8 cellular contexts compared by ENCODE assay signal in genomic region chr15:99105516-99106341, GRCh38. TPM values are rescaled to one million over a fixed set of nuclear protein-coding genes. Genes with fewer than 3 reads are reported as not detected.
DNase-seq lines count a peak whose midpoint lies in the region; ATAC-seq, FAIRE-seq and TF ChIP-seq lines count a peak whose summit lies in the region.

No MANE protein-coding gene starts in this region.

- DNase-seq in ACHN, result peak; percentile 58
- peak in 1 of 2 experiments; percentile 51 for DNase-seq in PC-9
- no peak for DNase-seq in K562 (ENCODE audit: extremely low read depth in 1 of 4, low spot score in 3 of 4)
- DNase-seq in islet precursor cell, result peak; percentile 89
- DNase-seq in NOMO-1 treated with dmso at 0.1 percent for 144 hours (lab: John Stamatoyannopoulos, UW; ENCODE audit: unreplicated experiment), result no peak

- H4K20me1 ChIP-seq in PC-9 (ENCODE audit: insufficient read depth) (no peaks in the 10 kb centered on the region), K562 (replicated peaks; ENCODE audit: control insufficient read depth, insufficient read depth, low read length) (no peaks in the 10 kb centered on the region)

- H2AFZ ChIP-seq in PC-9, result no peak overlapping the region
- no peak overlapping the region for H2AFZ ChIP-seq in K562 (ENCODE audit: low read depth, low read length)

- BruUV-seq in PC-9 (replicated peaks; lab: Mats Ljungman, UMichigan) (no TSS peak), K562 (replicated peaks; lab: Mats Ljungman, UMichigan) (no TSS peak)

- no peak for FAIRE-seq in K562 (lab: Jason Lieb, UNC)

- no peak for TF ChIP-seq RAD21 in K562 (CRISPR knock-in tag; conservative IDR thresholded peaks at IDR 0.05 in 1 of 2, IDR thresholded peaks at IDR 0.05 in 1 of 2)

- H3K9me1 ChIP-seq in K562 (ENCODE audit: control insufficient read depth, insufficient read depth, low read length), result no peaks in the 10 kb centered on the region

- in situ Hi-C loops in ACHN (cut with HindIII; ENCODE audit: low pct_ligation_motif_present, low pct_unique_long_range_greater_than_20kb, low sequenced_read_pairs) (loop anchor here (10.0 kb wide), 1 partner anchor 99 kb away; no protein-coding TSS in a partner anchor), K562 (cut with MboI) (no loop called here)

- intact Hi-C loops in PC-9 (cut with micrococcal nuclease; ENCODE audit: unreplicated experiment) (loop anchor here (1.0 to 10.0 kb wide), 2 partner anchors 19 to 629 kb away; partner anchors contain the start of gene LYSMD4), K562 (cut with micrococcal nuclease) (no loop called here)

- peak; percentile 24 for ATAC-seq in GM18519 (IDR thresholded peaks at IDR 0.05; ENCODE audit: low FRiP score, unreplicated experiment)
- ATAC-seq in HG03066 (IDR thresholded peaks at IDR 0.05; ENCODE audit: low read depth, unreplicated experiment), result peak; percentile 41
- ATAC-seq in K562, result no peak

- no peak overlapping the region; the same call in 1 of the 2 replicates for H3K4me3 ChIP-seq in PC-9
- no peak overlapping the region for H3K4me3 ChIP-seq in K562
- peak overlapping the region; percentile 76 to 93 (median 87) for H3K4me3 ChIP-seq in skeletal muscle tissue (ENCODE audit: low read length in 3 of 3)

- H3K79me2 ChIP-seq in PC-9 (ENCODE audit: low read depth), result no peaks in the 10 kb centered on the region
- H3K79me2 ChIP-seq in K562 (ENCODE audit: control insufficient read depth, insufficient read depth, low read length), result no peaks in the 10 kb centered on the region

- H3K4me1 ChIP-seq in PC-9 (replicated peaks; ENCODE audit: insufficient read depth), result no peaks in the 10 kb centered on the region
- peaks cover 0 to 12% of the 10 kb centered on the region in 2 experiments; a peak in 2 of 5 replicates for H3K4me1 ChIP-seq in K562 (replicated peaks in 1 of 2; ENCODE audit: control insufficient read depth in 2 of 2, insufficient read depth in 2 of 2, low read length in 2 of 2)
- H3K4me1 ChIP-seq in skeletal muscle tissue (ENCODE audit: control insufficient read depth in 3 of 3, insufficient read depth in 3 of 3, low read length in 3 of 3), result peaks cover 32 to 54% (median 34%) of the 10 kb centered on the region in 3 donors

- CTCF ChIA-PET in PC-9 (lab: Charles Lee) (interaction anchor here (0.6 to 1.3 kb wide), 4 partner anchors 25 to 212 kb away, joined by 3 to 9 read pairs (median 4); no protein-coding TSS in a partner anchor), K562 (lab: Yijun Ruan, JAX; ENCODE audit: low intra/inter-chr PET ratio) (interaction anchor here (0.6 to 2.8 kb wide), 2 partner anchors 107 to 1115 kb away, joined by 6 to 14 read pairs; no protein-coding TSS in a partner anchor)

- H3K27ac ChIP-seq in PC-9, result no peak overlapping the region
- no peak overlapping the region for H3K27ac ChIP-seq in K562 (ENCODE audit: extremely low read depth, low read depth, low read length)
- peak overlapping the region; percentile 93 for H3K27ac ChIP-seq in skeletal muscle tissue (ENCODE audit: low read depth, low read length)

- peak overlapping the region; percentile 86; the same call in 1 of the 2 replicates for H3K4me2 ChIP-seq in PC-9
- H3K4me2 ChIP-seq in K562 (ENCODE audit: insufficient read depth, low read length), result no peak overlapping the region

- TF ChIP-seq CTCF in PC-9 (conservative IDR thresholded peaks at IDR 0.05) (no peak), K562 (IDR thresholded peaks at IDR 0.05 in 2 of 3, conservative IDR thresholded peaks at IDR 0.05 in 1 of 3; ENCODE audit: insufficient read depth in 2 of 3, low read depth in 1 of 3, low read length in 3 of 3) (no peak)

- H3K9ac ChIP-seq in K562 (ENCODE audit: insufficient read depth in 1 of 2, low read depth in 2 of 2, low read length in 2 of 2), result no peak overlapping the region
- H3K9ac ChIP-seq in skeletal muscle tissue (ENCODE audit: low read depth in 1 of 3, low read length in 3 of 3), result peak overlapping the region; percentile 83 to 97 (median 93)

- no peak for TF ChIP-seq POLR2A in K562 (conservative IDR thresholded peaks at IDR 0.05)

- POLR2A ChIA-PET in PC-9 (lab: Charles Lee; ENCODE audit: unreplicated experiment), result interaction anchor here (0.6 kb wide), 1 partner anchor 146 kb away, joined by 3 read pairs; the partner anchor contains the start of gene LRRC28
- POLR2A ChIA-PET in K562 (lab: Yijun Ruan, JAX), result interaction anchor here (0.6 to 1.0 kb wide), 2 partner anchors 9 to 10 kb away, joined by 3 read pairs; no protein-coding TSS in a partner anchor

- 81% methylated on average over 24 of the region's 115 CpGs for WGBS in K562 (ENCODE audit: insufficient coverage, low coverage, missing lambda C conversion rate)

- no peak for TF ChIP-seq EP300 in K562 (IDR thresholded peaks at IDR 0.05; ENCODE audit: low read length)

- no peaks in the 10 kb centered on the region for H3F3A ChIP-seq in PC-9 (ENCODE audit: insufficient read depth, low read depth)

- H3K9me3 ChIP-seq in PC-9 (ENCODE audit: insufficient read depth, low read depth) (no peaks in the 10 kb centered on the region), K562 (replicated peaks; ENCODE audit: control insufficient read depth, insufficient read depth, low read depth, low read length) (no peaks in the 10 kb centered on the region), skeletal muscle tissue (ENCODE audit: control insufficient read depth in 3 of 3, low read length in 3 of 3) (no peaks in the 10 kb centered on the region)

- H3K27me3 ChIP-seq in PC-9 (ENCODE audit: insufficient read depth, low read depth) (0 out of 2 replicates have a peak, but pooled peaks cover 4% of the 10 kb centered on the region), K562 (ENCODE audit: control insufficient read depth in 2 of 2, insufficient read depth in 2 of 2, low read length in 2 of 2) (peaks cover 4 to 35% of the 10 kb centered on the region in 2 experiments; a peak in 3 of 5 replicates), skeletal muscle tissue (ENCODE audit: control insufficient read depth in 3 of 3, insufficient read depth in 3 of 3, low read length in 3 of 3) (peaks cover 0 to 7% (median 2%) of the 10 kb centered on the region in 3 donors)

- H3K9me2 ChIP-seq in PC-9 (ENCODE audit: insufficient read depth), result no peaks in the 10 kb centered on the region

- H3K36me3 ChIP-seq in PC-9 (ENCODE audit: low read depth), result no peaks in the 10 kb centered on the region
- no peaks in the 10 kb centered on the region for H3K36me3 ChIP-seq in K562 (ENCODE audit: control insufficient read depth, insufficient read depth, low read length)
- H3K36me3 ChIP-seq in skeletal muscle tissue (ENCODE audit: control insufficient read depth in 3 of 3, insufficient read depth in 3 of 3, low read length in 3 of 3), result peaks cover 0 to 8% (median 3%) of the 10 kb centered on the region in 3 donors

TF ChIP-seq in K562, 482 proteins besides CTCF, POLR2A, EP300 and RAD21 (continues in another document):
- TF ChIP-seq MTA1 (IDR thresholded peaks at IDR 0.05; ENCODE audit: borderline replicate concordance) (no peak), NR1H2 (CRISPR knock-in tag; IDR thresholded peaks at IDR 0.05) (no peak), ZNF274 (IDR thresholded peaks at IDR 0.05; ENCODE audit: borderline replicate concordance, low read depth, low read length) (no peak), TRIM28 (IDR thresholded peaks at IDR 0.05) (no peak), E2F6 (IDR thresholded peaks at IDR 0.05; ENCODE audit: borderline replicate concordance in 1 of 2, extremely low read depth in 1 of 2, insufficient read depth in 1 of 2, insufficient read length in 1 of 2, low read depth in 1 of 2, low read length in 1 of 2, poor library complexity in 1 of 2, severe bottlenecking in 1 of 2) (peak in 1 of 2 experiments; percentile 31), PYGO2 (tag; IDR thresholded peaks at IDR 0.05) (no peak), ZNF778 (CRISPR knock-in tag; IDR thresholded peaks at IDR 0.05) (no peak)

RNA-seq across cellular contexts. Expression of gene SYNM, which starts 0.8 kb away (rescaled TPM):
- total RNA-seq in PC-9 (2021) (2.2 and 2.4 TPM in 2 replicates), K562 (2014; rRNA removed) (0.09 and 0.12 TPM in 2 replicates), K562 (2014; rRNA removed; fragmentation: Illumina TruSeq; extraction: Trizol) (0.16 and 0.18 TPM in 2 replicates), K562 (2015; rRNA removed; fragmentation: Illumina TruSeq; extraction: Trizol) (0.30 and 0.33 TPM in 2 replicates), K562 (2021) (0.18 TPM in 2 replicates), skeletal muscle tissue (53.2 TPM)
- total RNA-seq in K562 (2011; cell fraction: chromatin; rRNA removed; ENCODE audit: low replicate concordance), result 0.11 and 0.16 TPM in 2 replicates
- 0.13 and 0.17 TPM in 2 replicates for total RNA-seq in K562 (2011; cell fraction: nucleolus; rRNA removed)
- 0.22 and 0.23 TPM in 2 replicates for total RNA-seq in K562 (2011; cell fraction: nucleoplasm; rRNA removed)
- polyA plus RNA-seq in K562 (2011; rRNA removed) (0.08 TPM in 1 of 2 replicates, not detected in the other), K562 (2014; fragmentation: Illumina TruSeq; extraction: Trizol) (0.13 and 0.21 TPM in 2 replicates), K562 (2014; fragmentation: Nextera tagmentation; extraction: Ambion mirVana) (under 1 TPM; 0.01 TPM), K562 (2014; rRNA removed) (0.18 and 0.42 TPM in 2 replicates)
- 0.01 and 0.06 TPM in 2 replicates for polyA plus RNA-seq in K562 (2011; cell fraction: cytosol; rRNA removed)
- polyA plus RNA-seq in K562 (2011; cell fraction: nucleus; rRNA removed), result 0.06 and 0.58 TPM in 2 replicates
- polyA plus RNA-seq in K562 (2012), result 0.27 and 0.43 TPM in 2 replicates
- polyA minus RNA-seq in K562 (2011; rRNA and poly(A)+ RNA removed), result 0.04 TPM in 1 of 2 replicates, not detected in the other
- 0.10 and 0.36 TPM in 2 replicates for polyA minus RNA-seq in K562 (2011; cell fraction: cytosol; rRNA and poly(A)+ RNA removed)
- polyA minus RNA-seq in K562 (2011; cell fraction: nucleus; rRNA and poly(A)+ RNA removed), result 0.13 TPM in 1 of 2 replicates, not detected in the other

Comparison
In these comparisons a context has a peak if more than half of its experiments do, and no peak if none do; other contexts are left out.
1. DNase-seq: peak in ACHN (single experiment) and islet precursor cell (single experiment); none in K562 (0 of 4) and NOMO-1 treated with dmso at 0.1 percent for 144 hours (single experiment).
2. H3K4me3 ChIP-seq: peak in skeletal muscle tissue (3 of 3); none in PC-9 (single experiment) and K562 (single experiment).
3. H3K9ac ChIP-seq: peak in skeletal muscle tissue (3 of 3); none in K562 (0 of 2).
4. RNA of gene SYNM, which starts 0.8 kb away (total RNA-seq): 53.2 TPM in skeletal muscle tissue (single experiment); 2.2 to 2.4 TPM in PC-9 and 0.09 to 0.33 TPM in K562; every median in the first group is over 10 times any median in the second.